In the genomic region with DNA sequence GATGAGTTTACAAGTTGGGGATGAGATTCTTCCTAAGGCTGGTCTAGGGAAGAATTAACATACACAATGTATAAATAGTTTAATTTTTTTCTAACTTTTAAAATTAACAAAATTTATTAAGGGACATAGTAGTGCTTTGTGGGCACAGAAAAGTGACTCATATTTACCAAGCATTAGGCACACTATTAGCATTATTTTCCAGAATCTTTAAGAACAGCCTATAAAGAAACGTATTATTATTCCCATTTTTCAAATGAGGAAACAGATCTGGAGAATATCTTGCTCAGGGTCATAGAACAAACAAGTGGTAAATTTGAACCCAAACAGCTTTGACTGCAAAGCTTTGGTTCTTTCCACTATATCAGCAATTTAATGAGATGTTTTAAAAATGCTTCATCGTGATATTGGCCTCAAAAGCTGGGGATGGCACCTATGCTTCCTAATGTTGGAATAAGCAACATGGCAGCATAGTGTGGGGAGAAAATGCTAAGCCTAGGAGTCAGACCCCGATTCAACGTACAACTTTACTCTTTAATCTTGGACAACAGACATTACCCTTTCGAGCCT, we compare ENCODE assay signal across 2 cellular contexts.
TF ChIP-seq lines count a peak whose summit lies in the region.

No MANE protein-coding gene starts in this region.

TF ChIP-seq in SK-N-SH, 30 proteins besides CTCF, POLR2A, EP300 and RAD21 (continued from another document):
- TF ChIP-seq PBX3 (IDR thresholded peaks at IDR 0.05) (no peak), RCOR1 (IDR thresholded peaks at IDR 0.05; ENCODE audit: low read length) (no peak), SMC3 (IDR thresholded peaks at IDR 0.05; ENCODE audit: low read depth, low read length) (no peak), REST (IDR thresholded peaks at IDR 0.05; ENCODE audit: low read depth, low read length) (no peak)

TF ChIP-seq in SK-N-SH treated with all-trans-retinoic acid at 6 μM for 48 hours, 23 proteins besides CTCF, POLR2A, EP300 and RAD21 (continued from another document):
- TF ChIP-seq POU6F1 (CRISPR knock-in tag; IDR thresholded peaks at IDR 0.05; ENCODE audit: borderline replicate concordance, low read depth) (no peak), SNAI2 (CRISPR knock-in tag; IDR thresholded peaks at IDR 0.05) (no peak), ARNTL (CRISPR knock-in tag; IDR thresholded peaks at IDR 0.05; ENCODE audit: borderline replicate concordance, low read depth) (no peak), RARB (CRISPR knock-in tag; IDR thresholded peaks at IDR 0.05) (no peak), TOX (CRISPR knock-in tag; IDR thresholded peaks at IDR 0.05; ENCODE audit: borderline replicate concordance) (no peak), PPARA (CRISPR knock-in tag; IDR thresholded peaks at IDR 0.05; ENCODE audit: borderline replicate concordance) (no peak), TCF4 (CRISPR knock-in tag; IDR thresholded peaks at IDR 0.05; ENCODE audit: borderline replicate concordance) (no peak)
